8 cellular contexts compared by ENCODE assay signal in genomic region chr2:110157153-110157793, GRCh38. TPM values are rescaled to one million over a fixed set of nuclear protein-coding genes. Genes with fewer than 3 reads are reported as not detected.
DNase-seq lines count a peak whose midpoint lies in the region; ATAC-seq, FAIRE-seq and TF ChIP-seq lines count a peak whose summit lies in the region.

No MANE protein-coding gene starts in this region.

- no peak overlapping the region for H3K27ac Mint-ChIP-seq in CD4-positive, alpha-beta T cell

- CTCF ChIA-PET in CD4-positive, alpha-beta T cell (lab: Charles Lee), result interaction anchor here (0.9 to 1.1 kb wide), 2 partner anchors 14 to 611 kb away, joined by 3 read pairs; no protein-coding TSS in a partner anchor

- no peak for TF ChIP-seq POLR2A in Peyer's patch (IDR thresholded peaks at IDR 0.05)

- DNase-seq in CD4-positive, alpha-beta T cell, result no peak
- DNase-seq in HTR-8/SVneo (ENCODE audit: insufficient read length, low spot score) (peak; percentile 50), Peyer's patch (peak in 1 of 3 donors; percentile 74), dedifferentiated amniotic fluid mesenchymal stem cell (ENCODE audit: extremely low spot score) (peak; percentile 59), lower lobe of right lung (no peak)

- no peak overlapping the region for H3K27ac ChIP-seq in CD4-positive, alpha-beta T cell (ENCODE audit: low read depth, low read length)
- H3K27ac ChIP-seq in Peyer's patch (no peak overlapping the region), lower lobe of right lung (no peak overlapping the region)

- no peak overlapping the region for H3K4me3 ChIP-seq in Peyer's patch
- H3K4me3 ChIP-seq in lower lobe of right lung, result no peak overlapping the region

- H3K9me3 Mint-ChIP-seq in CD4-positive, alpha-beta T cell, result peaks cover 7% of the 10 kb centered on the region

- POLR2A ChIA-PET in CD4-positive, alpha-beta T cell (lab: Charles Lee), result no interaction called here

- no peak overlapping the region for H3K4me3 Mint-ChIP-seq in CD4-positive, alpha-beta T cell

- peak; percentile 80 for FAIRE-seq in HTR-8/SVneo (lab: Jason Lieb, UNC)

- ATAC-seq in CD4-positive, alpha-beta T cell (ENCODE audit: poor library complexity), result no peak
- peak; percentile 64 for ATAC-seq in GM18517 (IDR thresholded peaks at IDR 0.05; ENCODE audit: unreplicated experiment)
- ATAC-seq in lower lobe of right lung, result peak; percentile 80 to 92
- ATAC-seq in HG02610 (IDR thresholded peaks at IDR 0.05; ENCODE audit: unreplicated experiment), result no peak
- ATAC-seq in GM18909 (IDR thresholded peaks at IDR 0.05; ENCODE audit: poor library complexity, unreplicated experiment), result no peak

- H3K9me3 ChIP-seq in CD4-positive, alpha-beta T cell (ENCODE audit: control insufficient read depth, low read length), result no peaks in the 10 kb centered on the region
- H3K9me3 ChIP-seq in Peyer's patch (peaks cover 0 to 6% (median 0%) of the 10 kb centered on the region in 4 donors), lower lobe of right lung (no peaks in the 10 kb centered on the region)

- H3K4me1 ChIP-seq in Peyer's patch (no peaks in the 10 kb centered on the region), lower lobe of right lung (peaks cover 6% of the 10 kb centered on the region)

- H3K27me3 Mint-ChIP-seq in CD4-positive, alpha-beta T cell, result peaks cover 4% of the 10 kb centered on the region

- no peaks in the 10 kb centered on the region for H3K27me3 ChIP-seq in CD4-positive, alpha-beta T cell (ENCODE audit: control insufficient read depth, insufficient read depth, low read length)
- H3K27me3 ChIP-seq in Peyer's patch, result no peaks in the 10 kb centered on the region
- H3K27me3 ChIP-seq in lower lobe of right lung (ENCODE audit: low read depth), result no peaks in the 10 kb centered on the region

- intact Hi-C loops in CD4-positive, alpha-beta T cell (cut with DNase I, micrococcal nuclease), result no loop called here
- intact Hi-C loops in lower lobe of right lung (cut with DNase I), result no loop called here

- peak; percentile 49 for TF ChIP-seq CTCF in CD4-positive, alpha-beta T cell (IDR thresholded peaks at IDR 0.05)
- peak in 5 of 6 experiments; percentile 39 to 96 (median 93) for TF ChIP-seq CTCF in Peyer's patch (IDR thresholded peaks at IDR 0.05)
- peak; percentile 81 for TF ChIP-seq CTCF in lower lobe of right lung (IDR thresholded peaks at IDR 0.05)

- H3K36me3 ChIP-seq in Peyer's patch (no peaks in the 10 kb centered on the region), lower lobe of right lung (no peaks in the 10 kb centered on the region)

- H3K4me1 Mint-ChIP-seq in CD4-positive, alpha-beta T cell (ENCODE audit: low read depth), result peaks cover 4% of the 10 kb centered on the region

- H3K36me3 Mint-ChIP-seq in CD4-positive, alpha-beta T cell (ENCODE audit: low read depth), result no peaks in the 10 kb centered on the region

RNA-seq across cellular contexts. Expression of gene MALL, which starts 41.7 kb away (rescaled TPM):
- not detected for total RNA-seq in CD4-positive, alpha-beta T cell
- total RNA-seq in Peyer's patch, result 100 to 1,000 TPM in 3 of 4 donors, 10 to 100 TPM in 1; 40.4 to 814 (median 603) TPM
- 82.7 TPM for total RNA-seq in lower lobe of right lung

RNA-seq across cellular contexts. Expression of gene NPHP1, which starts 47.5 kb away (rescaled TPM):
- under 1 TPM; 0.33 to 0.98 TPM for total RNA-seq in CD4-positive, alpha-beta T cell
- total RNA-seq in Peyer's patch, result 10 to 100 TPM in 1 of 4 donors, under 1 TPM in 1, not detected in 2; 0.94 to 20.6 TPM
- total RNA-seq in lower lobe of right lung, result 6.8 TPM

RNA-seq across cellular contexts. Expression of gene MTLN, which starts 55.1 kb away (rescaled TPM):
- total RNA-seq in CD4-positive, alpha-beta T cell, result 1 to 10 TPM; 8.7 to 9.8 TPM
- total RNA-seq in Peyer's patch (100 to 1,000 TPM in 2 of 4 donors, 10 to 100 TPM in 2; 33.0 to 153 (median 110) TPM), lower lobe of right lung (47.3 TPM)

Comparison
In these comparisons a context has a peak if more than half of its experiments do, and no peak if none do; other contexts are left out.
1. ATAC-seq: peak in GM18517 (single experiment) and lower lobe of right lung (2 of 2); none in CD4-positive, alpha-beta T cell (single experiment), HG02610 (single experiment) and GM18909 (single experiment).
2. DNase-seq: peak in HTR-8/SVneo (single experiment) and dedifferentiated amniotic fluid mesenchymal stem cell (single experiment); none in CD4-positive, alpha-beta T cell (0 of 10) and lower lobe of right lung (single experiment).
3. RNA of gene MALL, which starts 41.7 kb away (total RNA-seq): 40.4 to 814 TPM in Peyer's patch and 82.7 TPM in lower lobe of right lung (single experiment); not detected in CD4-positive, alpha-beta T cell; every median in the first group is over 10 times any median in the second.
4. Peak in every context shown above with its lines, with median percentiles within 50 percentile points of each other: CTCF ChIP-seq.